In genomic region chr3:126016616-126017015, GRCh38 we compare ENCODE assay signal across 26 cellular contexts. TPM values are rescaled to one million over a fixed set of nuclear protein-coding genes. Genes with fewer than 3 reads are reported as not detected.
A peak's percentile ranks its signal among the peaks of the same experiment; 100 is the strongest.
DNase-seq lines count a peak whose midpoint lies in the region; ATAC-seq, FAIRE-seq and TF ChIP-seq lines count a peak whose summit lies in the region.
"Had no signal": no experiment of that assay in that cellular context is flagged by ENCODE, and none has a peak within 500 bp of the region (broad histone marks: within the 10 kb centered on the region; RNA-seq: fewer than 3 reads in every experiment).

No MANE protein-coding gene starts in this region.

- no peak overlapping the region for H2BK120ac ChIP-seq in IMR-90 (ENCODE audit: low read depth, low read length)

- H3K4me2 ChIP-seq in IMR-90 (ENCODE audit: low read depth, low read length) = no peak overlapping the region
- H3K4me2 ChIP-seq: A549; BLaER1 treated with 17β-estradiol and CSF1 and Interleukin-3, amounts not matched to agents 10 nM and 100 nM; GM23338 had no signal

- no peak for TF ChIP-seq POLR2A in IMR-90 (IDR thresholded peaks at IDR 0.05; ENCODE audit: low read depth, low read length)
- TF ChIP-seq POLR2A in sigmoid colon (IDR thresholded peaks at IDR 0.05) = no peak
- no peak for TF ChIP-seq POLR2A in vagina (IDR thresholded peaks at IDR 0.05)

- no peak for ATAC-seq in IMR-90 (ENCODE audit: low read depth)
- ATAC-seq: A549, GM12878, GM23338 had no signal

- H3K27ac Mint-ChIP-seq in activated T-helper 2 cell treated with anti-CD3 and anti-CD28 coated beads, Interferon-gamma antibody, Interleukin-2, Interleukin-4, amounts not matched to agents 10 μg/mL and 5 μg/mL and 100 μg/mL, durations not matched to agents 14 hours and 24 hours and 36 hours = no peak overlapping the region
- H3K27ac Mint-ChIP-seq: CD14-positive monocyte; CD4-positive, alpha-beta T cell; GM23338 had no signal

- H2BK5ac ChIP-seq in IMR-90 (ENCODE audit: low read depth, low read length, poor library complexity, severe bottlenecking) = no peak overlapping the region

- dilution Hi-C loops in IMR-90 (cut with HindIII; ENCODE audit: low sequenced_read_pairs, unreplicated experiment) = no loop called here

- CTCF ChIA-PET in IMR-90 (lab: Yijun Ruan, JAX) = no interaction called here

- H3K9me3 ChIP-seq in IMR-90 (ENCODE audit: control insufficient read depth, insufficient read depth, low read length) = no peaks in the 10 kb centered on the region
- no peaks in the 10 kb centered on the region for H3K9me3 ChIP-seq in sigmoid colon
- no peaks in the 10 kb centered on the region for H3K9me3 ChIP-seq in vagina
- H3K9me3 ChIP-seq: A549; BE2C; BLaER1 treated with 17β-estradiol and CSF1 and Interleukin-3, amounts not matched to agents 10 nM and 100 nM; HAP-1 had no signal

- no peak overlapping the region for H2BK20ac ChIP-seq in IMR-90 (ENCODE audit: low read depth, low read length)

- POLR2A ChIA-PET in IMR-90 (lab: Charles Lee; ENCODE audit: unreplicated experiment) = no interaction called here

- H4K20me1 ChIP-seq in IMR-90 (ENCODE audit: insufficient read depth, low read length) = no peaks in the 10 kb centered on the region
- H4K20me1 ChIP-seq: BLaER1 treated with 17β-estradiol and CSF1 and Interleukin-3, amounts not matched to agents 10 nM and 100 nM had no signal

- no peak for TF ChIP-seq RAD21 in IMR-90 (IDR thresholded peaks at IDR 0.05; ENCODE audit: low read length)

- H3K9me1 ChIP-seq in IMR-90 (ENCODE audit: insufficient read depth, low read length) = peaks cover 3% of the 10 kb centered on the region; the same call in 1 of the 2 replicates

- intact Hi-C loops in IMR-90 (cut with micrococcal nuclease) = no loop called here
- intact Hi-C loops in sigmoid colon (cut with DNase I) = no loop called here
- intact Hi-C loops in vagina (cut with DNase I) = no loop called here
- intact Hi-C loops in activated T-helper 2 cell treated with anti-CD3 and anti-CD28 coated beads, Interferon-gamma antibody, Interleukin-2, Interleukin-4, amounts not matched to agents 10 μg/mL and 5 μg/mL and 100 μg/mL, durations not matched to agents 14 hours and 24 hours and 36 hours (cut with micrococcal nuclease) = no loop called here

- H3K4me3 ChIP-seq in IMR-90 (ENCODE audit: insufficient read depth, low read depth, low read length) (no peak overlapping the region), sigmoid colon (no peak overlapping the region), vagina (no peak overlapping the region)
- H3K4me3 ChIP-seq: A549; BLaER1 treated with 17β-estradiol and CSF1 and Interleukin-3, amounts not matched to agents 10 nM and 100 nM; GM12878; GM23338; HAP-1 had no signal

- no peaks in the 10 kb centered on the region for H3K4me1 Mint-ChIP-seq in activated T-helper 2 cell treated with anti-CD3 and anti-CD28 coated beads, Interferon-gamma antibody, Interleukin-2, Interleukin-4, amounts not matched to agents 10 μg/mL and 5 μg/mL and 100 μg/mL, durations not matched to agents 14 hours and 24 hours and 36 hours (ENCODE audit: low read depth)
- H3K4me1 Mint-ChIP-seq: CD14-positive monocyte; CD8-positive, alpha-beta memory T cell had no signal

- H2AK5ac ChIP-seq in IMR-90 (ENCODE audit: low read depth, low read length) = no peak overlapping the region

- no peak overlapping the region for H3K23ac ChIP-seq in IMR-90 (ENCODE audit: low read depth, low read length)

- no peak overlapping the region for H2AFZ ChIP-seq in IMR-90 (replicated peaks; ENCODE audit: low read length, poor library complexity)
- H2AFZ ChIP-seq: GM23338 had no signal

- DNase-seq in IMR-90 = no peak
- peak; percentile 27 for DNase-seq in islet precursor cell
- peak; percentile 52 for DNase-seq in sigmoid colon
- DNase-seq in vagina (ENCODE audit: extremely low spot score in 2 of 2) = peak; percentile 40 to 79
- DNase-seq in activated T-helper 2 cell treated with anti-CD3 and anti-CD28 coated beads, Interferon-gamma antibody, Interleukin-2, Interleukin-4, amounts not matched to agents 10 μg/mL and 5 μg/mL and 100 μg/mL, durations not matched to agents 14 hours and 24 hours and 36 hours (ENCODE audit: low spot score) = no peak
- DNase-seq in frontal cortex (ENCODE audit: low spot score in 2 of 2) = no peak
- no peak for DNase-seq in NCI-H524 (lab: John Stamatoyannopoulos, UW)
- DNase-seq: 8988T; ACHN; AML-193; BE2C; CD4-positive, alpha-beta T cell; CD8-positive, alpha-beta memory T cell; DMS 273 treated with DMSO at 0.1 percent for 48 hours; DMS79; EL; GDM1 had no signal

- no peak overlapping the region for H4K5ac ChIP-seq in IMR-90 (ENCODE audit: low read depth, low read length)

- no peaks in the 10 kb centered on the region for H3K36me3 Mint-ChIP-seq in activated T-helper 2 cell treated with anti-CD3 and anti-CD28 coated beads, Interferon-gamma antibody, Interleukin-2, Interleukin-4, amounts not matched to agents 10 μg/mL and 5 μg/mL and 100 μg/mL, durations not matched to agents 14 hours and 24 hours and 36 hours (ENCODE audit: low read depth)

- H3K9me3 Mint-ChIP-seq in activated T-helper 2 cell treated with anti-CD3 and anti-CD28 coated beads, Interferon-gamma antibody, Interleukin-2, Interleukin-4, amounts not matched to agents 10 μg/mL and 5 μg/mL and 100 μg/mL, durations not matched to agents 14 hours and 24 hours and 36 hours = no peaks in the 10 kb centered on the region
- H3K9me3 Mint-ChIP-seq: CD4-positive, alpha-beta T cell; CD8-positive, alpha-beta memory T cell; GM23338 had no signal

- H3K4me1 ChIP-seq in IMR-90 (ENCODE audit: control insufficient read depth, insufficient read depth, low read length) (peaks cover 6% of the 10 kb centered on the region; the same call in 1 of the 2 replicates), sigmoid colon (peaks cover 0 to 26% (median 12%) of the 10 kb centered on the region in 4 donors), vagina (no peaks in the 10 kb centered on the region)
- H3K4me1 ChIP-seq: A549; BE2C; BLaER1 treated with 17β-estradiol and CSF1 and Interleukin-3, amounts not matched to agents 10 nM and 100 nM had no signal

- H3K56ac ChIP-seq in IMR-90 (ENCODE audit: extremely low read depth, insufficient read depth, low read length) = no peak overlapping the region

- H3K18ac ChIP-seq in IMR-90 (ENCODE audit: low read depth, low read length) = no peak overlapping the region

- no peak for TF ChIP-seq CTCF in IMR-90 (conservative IDR thresholded peaks at IDR 0.05; ENCODE audit: low read depth, low read length)
- no peak for TF ChIP-seq CTCF in sigmoid colon (IDR thresholded peaks at IDR 0.05)
- no peak for TF ChIP-seq CTCF in vagina (IDR thresholded peaks at IDR 0.05)

- H3K4me3 Mint-ChIP-seq in activated T-helper 2 cell treated with anti-CD3 and anti-CD28 coated beads, Interferon-gamma antibody, Interleukin-2, Interleukin-4, amounts not matched to agents 10 μg/mL and 5 μg/mL and 100 μg/mL, durations not matched to agents 14 hours and 24 hours and 36 hours (ENCODE audit: low read depth) = no peak overlapping the region
- H3K4me3 Mint-ChIP-seq: CD14-positive monocyte; CD4-positive, alpha-beta T cell; CD8-positive, alpha-beta memory T cell; GM23338 had no signal

- no TSS peak for BruUV-seq in IMR-90 (replicated peaks; lab: Mats Ljungman, UMichigan)

- no peaks in the 10 kb centered on the region for H3K27me3 Mint-ChIP-seq in activated T-helper 2 cell treated with anti-CD3 and anti-CD28 coated beads, Interferon-gamma antibody, Interleukin-2, Interleukin-4, amounts not matched to agents 10 μg/mL and 5 μg/mL and 100 μg/mL, durations not matched to agents 14 hours and 24 hours and 36 hours (ENCODE audit: low read depth)
- H3K27me3 Mint-ChIP-seq: CD4-positive, alpha-beta T cell had no signal

- H3K4ac ChIP-seq in IMR-90 (ENCODE audit: low read depth, low read length) = no peak overlapping the region

- no peak overlapping the region for H3K27ac ChIP-seq in IMR-90 (ENCODE audit: insufficient read depth, low read length)
- no peak overlapping the region for H3K27ac ChIP-seq in sigmoid colon
- H3K27ac ChIP-seq in vagina = no peak overlapping the region
- H3K27ac ChIP-seq: A549; BLaER1 treated with 17β-estradiol and CSF1 and Interleukin-3, amounts not matched to agents 10 nM and 100 nM had no signal

- in situ Hi-C loops in IMR-90 (cut with MboI; ENCODE audit: low sequenced_read_pairs) = no loop called here

- H3K27me3 ChIP-seq in IMR-90 (ENCODE audit: control insufficient read depth, insufficient read depth, low read length) (no peaks in the 10 kb centered on the region), sigmoid colon (no peaks in the 10 kb centered on the region), vagina (no peaks in the 10 kb centered on the region)
- H3K27me3 ChIP-seq: BE2C; BLaER1 treated with 17β-estradiol and CSF1 and Interleukin-3, amounts not matched to agents 10 nM and 100 nM had no signal

- H3K36me3 ChIP-seq in IMR-90 (ENCODE audit: control insufficient read depth, insufficient read depth, low read length) = peaks cover 3% of the 10 kb centered on the region
- H3K36me3 ChIP-seq in sigmoid colon = peaks cover 0 to 33% (median 0%) of the 10 kb centered on the region in 4 donors
- H3K36me3 ChIP-seq in vagina = peaks cover 0 to 30% of the 10 kb centered on the region in 2 donors
- H3K36me3 ChIP-seq: BE2C, HAP-1 had no signal

- no peak for TF ChIP-seq EP300 in sigmoid colon (IDR thresholded peaks at IDR 0.05)

- no peak for FAIRE-seq in frontal cortex (lab: Jason Lieb, UNC)
- FAIRE-seq: A549, D721Med, GM12878, GM19239, H54 had no signal

- no peak overlapping the region for H3K14ac ChIP-seq in IMR-90 (replicated peaks; ENCODE audit: low read depth, low read length)

- H3K79me1 ChIP-seq in IMR-90 (ENCODE audit: low read depth in 1 of 2, low read length in 2 of 2) = no peaks in the 10 kb centered on the region

- H2BK15ac ChIP-seq in IMR-90 (ENCODE audit: low read depth, low read length) = no peak overlapping the region

- no peak overlapping the region for H3K9ac ChIP-seq in IMR-90 (ENCODE audit: low read depth, low read length)
- H3K9ac ChIP-seq: BLaER1 treated with 17β-estradiol and CSF1 and Interleukin-3, amounts not matched to agents 10 nM and 100 nM had no signal

- no peak overlapping the region for H4K8ac ChIP-seq in IMR-90 (ENCODE audit: low read depth in 2 of 2, low read length in 2 of 2)

- H4K91ac ChIP-seq in IMR-90 (ENCODE audit: insufficient read depth, low read depth, low read length) = no peak overlapping the region

- H2AK9ac ChIP-seq in IMR-90 (replicated peaks; ENCODE audit: low read depth, low read length, poor library complexity) = peak overlapping the region; percentile 51

- 89% methylated on average over 2 of the region's 8 CpGs; no CpG with 5 or more reads in 1 of the 2 experiments for WGBS in IMR-90 (ENCODE audit: extremely low coverage in 2 of 2, insufficient read length in 1 of 2), 2 experiments
- 97 to 99% methylated on average over 8 of the region's 8 CpGs for WGBS in sigmoid colon, 2 donors

RNA-seq across cellular contexts. Expression of gene ROPN1B, which starts 47.6 kb away (rescaled TPM):
- total RNA-seq in IMR-90 (2012; rRNA removed) (not detected in 2 replicates), sigmoid colon (1 to 10 TPM in 1 of 4 donors, not detected in 3; 1.1 TPM), vagina (not detected), frontal cortex (2.0 TPM)
- polyA plus RNA-seq in IMR-90 (2012; rRNA removed) (not detected in 2 replicates), sigmoid colon (under 1 TPM in 1 of 3 donors, not detected in 2; 0.06 TPM)
- not detected in 2 replicates for polyA plus RNA-seq in IMR-90 (2012; cell fraction: cytosol; rRNA removed)
- not detected in 2 replicates for polyA plus RNA-seq in IMR-90 (2012; cell fraction: nucleus; rRNA removed; ENCODE audit: low replicate concordance)
- total RNA-seq in activated T-helper 2 cell treated with anti-CD3 and anti-CD28 coated beads, Interferon-gamma antibody, Interleukin-2, Interleukin-4, amounts not matched to agents 10 μg/mL and 5 μg/mL and 100 μg/mL, durations not matched to agents 14 hours and 24 hours and 36 hours = not detected in 2 replicates
- total RNA-seq: CD8-positive, alpha-beta memory T cell; GM12878; GM23338 had no signal
- polyA plus RNA-seq: A549; CD14-positive monocyte; CD8-positive, alpha-beta memory T cell; GM12878; GM23338 had no signal

Comparison
In these comparisons a context has a peak if more than half of its experiments do, and no peak if none do; other contexts are left out.
1. DNase-seq: peak in islet precursor cell (single experiment), sigmoid colon (single experiment) and vagina (2 of 2); none in IMR-90 (single experiment), activated T-helper 2 cell treated with anti-CD3 and anti-CD28 coated beads, Interferon-gamma antibody, Interleukin-2, Interleukin-4, amounts not matched to agents 10 μg/mL and 5 μg/mL and 100 μg/mL, durations not matched to agents 14 hours and 24 hours and 36 hours (single experiment), frontal cortex (0 of 2) and NCI-H524 (0 of 2).